ENCODE assay signal across 13 cellular contexts in genomic region chr19:58571575-58571947, GRCh38. TPM values are rescaled to one million over a fixed set of nuclear protein-coding genes. Genes with fewer than 3 reads are reported as not detected.
DNase-seq lines count a peak whose midpoint lies in the region; ATAC-seq, FAIRE-seq and TF ChIP-seq lines count a peak whose summit lies in the region.
"Had no signal": no experiment of that assay in that cellular context is flagged by ENCODE, and none has a peak within 500 bp of the region (broad histone marks: within the 10 kb centered on the region; RNA-seq: fewer than 3 reads in every experiment).

No MANE protein-coding gene starts in this region.

- no peak for TF ChIP-seq POLR2A in GM12892 (IDR thresholded peaks at IDR 0.05; ENCODE audit: low read depth, low read length)

- peaks cover 7% of the 10 kb centered on the region for H3K36me3 Mint-ChIP-seq in activated CD8-positive, alpha-beta memory T cell treated with anti-CD3 and anti-CD28 coated beads, Interleukin-2, amount 10 ng/mL, durations not matched to agents 7 days and 5 days
- H3K36me3 Mint-ChIP-seq in stimulated activated naive B cell treated with anti-CD40 and anti-IgM and Interleukin-4, amounts not matched to agents 10 μg/mL and 1 μg/mL and 100 μg/mL, for 72 hours = peaks cover 31 to 34% of the 10 kb centered on the region in 2 donors

- no peak for FAIRE-seq in GM12892 (lab: Jason Lieb, UNC)

- no peaks in the 10 kb centered on the region for H3K27me3 ChIP-seq in right cardiac atrium (ENCODE audit: control insufficient read depth, insufficient read depth)
- H3K27me3 ChIP-seq: foreskin keratinocyte, left lung, MG63 had no signal

- CTCF ChIA-PET in activated CD8-positive, alpha-beta memory T cell treated with anti-CD3 and anti-CD28 coated beads, Interleukin-2, amount 10 ng/mL, durations not matched to agents 7 days and 5 days (lab: Charles Lee) = interaction anchor here (1.0 to 1.7 kb wide), 2 partner anchors 9 to 52 kb away, joined by 4 to 7 read pairs; partner anchors contain the start of gene ZBTB45
- CTCF ChIA-PET in RWPE1 (lab: Yijun Ruan, JAX) = no interaction called here

- ATAC-seq in activated CD8-positive, alpha-beta memory T cell treated with anti-CD3 and anti-CD28 coated beads, Interleukin-2, amount 10 ng/mL, durations not matched to agents 7 days and 5 days = no peak
- no peak for ATAC-seq in right cardiac atrium
- no peak for ATAC-seq in stimulated activated naive B cell treated with anti-CD40 and anti-IgM and Interleukin-4, amounts not matched to agents 10 μg/mL and 1 μg/mL and 100 μg/mL, for 72 hours (replicated peaks)
- ATAC-seq: foreskin keratinocyte, left lung had no signal

- POLR2A ChIA-PET in RWPE1 (lab: Yijun Ruan, JAX; ENCODE audit: low non-redundant PET) = no interaction called here

- H3K4me1 Mint-ChIP-seq in activated CD8-positive, alpha-beta memory T cell treated with anti-CD3 and anti-CD28 coated beads, Interleukin-2, amount 10 ng/mL, durations not matched to agents 7 days and 5 days = peaks cover 35% of the 10 kb centered on the region
- H3K4me1 Mint-ChIP-seq in stimulated activated naive B cell treated with anti-CD40 and anti-IgM and Interleukin-4, amounts not matched to agents 10 μg/mL and 1 μg/mL and 100 μg/mL, for 72 hours = peaks cover 27 to 47% of the 10 kb centered on the region in 2 donors

- no peaks in the 10 kb centered on the region for H3K27me3 Mint-ChIP-seq in activated CD8-positive, alpha-beta memory T cell treated with anti-CD3 and anti-CD28 coated beads, Interleukin-2, amount 10 ng/mL, durations not matched to agents 7 days and 5 days
- no peaks in the 10 kb centered on the region for H3K27me3 Mint-ChIP-seq in stimulated activated naive B cell treated with anti-CD40 and anti-IgM and Interleukin-4, amounts not matched to agents 10 μg/mL and 1 μg/mL and 100 μg/mL, for 72 hours

- intact Hi-C loops in right cardiac atrium (cut with DNase I) = no loop called here

- peak overlapping the region; percentile 98 for H3K27ac Mint-ChIP-seq in activated CD8-positive, alpha-beta memory T cell treated with anti-CD3 and anti-CD28 coated beads, Interleukin-2, amount 10 ng/mL, durations not matched to agents 7 days and 5 days
- H3K27ac Mint-ChIP-seq in stimulated activated naive B cell treated with anti-CD40 and anti-IgM and Interleukin-4, amounts not matched to agents 10 μg/mL and 1 μg/mL and 100 μg/mL, for 72 hours = no peak overlapping the region

- peak; percentile 34 for DNase-seq in activated CD8-positive, alpha-beta memory T cell treated with anti-CD3 and anti-CD28 coated beads, Interleukin-2, amount 10 ng/mL, durations not matched to agents 7 days and 5 days
- no peak for DNase-seq in activated CD8-positive, alpha-beta memory T cell treated with anti-CD3 and anti-CD28 coated beads, Interleukin-2, amount 50 U/mL, for 4 hours
- no peak for DNase-seq in RWPE1 (ENCODE audit: low spot score)
- peak; percentile 9 to 35 (median 28) for DNase-seq in right cardiac atrium
- no peak for DNase-seq in stimulated activated naive B cell treated with anti-CD40 and anti-IgM and Interleukin-4, amounts not matched to agents 10 μg/mL and 1 μg/mL and 100 μg/mL, for 72 hours
- DNase-seq in GM12892 (ENCODE audit: insufficient read length) = no peak
- no peak for DNase-seq in activated gamma-delta T cell (lab: John Stamatoyannopoulos, UW)
- no peak for DNase-seq in OCI-M2 (lab: John Stamatoyannopoulos, UW; ENCODE audit: unreplicated experiment)
- DNase-seq: foreskin keratinocyte, MG63, NCI-H446, retina had no signal

- no peaks in the 10 kb centered on the region for H3K9me3 ChIP-seq in right cardiac atrium (ENCODE audit: control insufficient read depth, low read length)
- H3K9me3 ChIP-seq: left lung, MG63 had no signal

- peak overlapping the region; percentile 87 for H3K4me3 Mint-ChIP-seq in activated CD8-positive, alpha-beta memory T cell treated with anti-CD3 and anti-CD28 coated beads, Interleukin-2, amount 10 ng/mL, durations not matched to agents 7 days and 5 days
- H3K4me3 Mint-ChIP-seq in stimulated activated naive B cell treated with anti-CD40 and anti-IgM and Interleukin-4, amounts not matched to agents 10 μg/mL and 1 μg/mL and 100 μg/mL, for 72 hours = peak overlapping the region; percentile 90 to 93

- H3K4me1 ChIP-seq in right cardiac atrium (ENCODE audit: control insufficient read depth, insufficient read depth, low read length) = peaks cover 3% of the 10 kb centered on the region
- H3K4me1 ChIP-seq: foreskin keratinocyte had no signal

- no peak overlapping the region for H3K4me3 ChIP-seq in right cardiac atrium (ENCODE audit: low read length)

- H3K27ac ChIP-seq in RWPE1 (peak overlapping the region; percentile 96), right cardiac atrium (ENCODE audit: low read length) (no peak overlapping the region)
- H3K27ac ChIP-seq: foreskin keratinocyte had no signal

- no peaks in the 10 kb centered on the region for H3K9me3 Mint-ChIP-seq in activated CD8-positive, alpha-beta memory T cell treated with anti-CD3 and anti-CD28 coated beads, Interleukin-2, amount 10 ng/mL, durations not matched to agents 7 days and 5 days (ENCODE audit: low read depth)
- peaks cover 3 to 5% of the 10 kb centered on the region in 2 donors for H3K9me3 Mint-ChIP-seq in stimulated activated naive B cell treated with anti-CD40 and anti-IgM and Interleukin-4, amounts not matched to agents 10 μg/mL and 1 μg/mL and 100 μg/mL, for 72 hours

- 96% methylated on average over 8 of the region's 8 CpGs for WGBS in right cardiac atrium

- no peak for TF ChIP-seq CTCF in RWPE1 (conservative IDR thresholded peaks at IDR 0.05; ENCODE audit: low read depth)

RNA-seq across cellular contexts. Expression of gene MZF1, which starts 1.6 kb away (rescaled TPM):
- 10 to 100 TPM; 18.1 to 19.5 TPM for total RNA-seq in activated CD8-positive, alpha-beta memory T cell treated with anti-CD3 and anti-CD28 coated beads, Interleukin-2, amount 10 ng/mL, durations not matched to agents 7 days and 5 days
- total RNA-seq in right cardiac atrium = 10 to 100 TPM; 10.1 to 15.6 (median 12.8) TPM
- polyA plus RNA-seq in right cardiac atrium = 12.0 TPM
- 5.8 TPM for polyA plus RNA-seq in GM12892 (2012; ENCODE audit: missing spikeins)

RNA-seq across cellular contexts. Expression of gene UBE2M, which starts 13.2 kb away (rescaled TPM):
- total RNA-seq in activated CD8-positive, alpha-beta memory T cell treated with anti-CD3 and anti-CD28 coated beads, Interleukin-2, amount 10 ng/mL, durations not matched to agents 7 days and 5 days = 100 to 1,000 TPM in 1 of 2 experiments, 10 to 100 TPM in 1; 87.6 to 109 TPM
- total RNA-seq in right cardiac atrium = 100 to 1,000 TPM; 117 to 137 (median 123) TPM
- 92.7 TPM for polyA plus RNA-seq in right cardiac atrium
- polyA plus RNA-seq in GM12892 (2012; ENCODE audit: missing spikeins) = 70.4 TPM

RNA-seq across cellular contexts. Expression of gene CHMP2A, which starts 16.7 kb away (rescaled TPM):
- 100 to 1,000 TPM in 1 of 2 experiments, 10 to 100 TPM in 1; 96.4 to 108 TPM for total RNA-seq in activated CD8-positive, alpha-beta memory T cell treated with anti-CD3 and anti-CD28 coated beads, Interleukin-2, amount 10 ng/mL, durations not matched to agents 7 days and 5 days
- 100 to 1,000 TPM; 106 to 116 (median 114) TPM for total RNA-seq in right cardiac atrium
- 196 TPM for polyA plus RNA-seq in right cardiac atrium
- 128 TPM for polyA plus RNA-seq in GM12892 (2012; ENCODE audit: missing spikeins)

RNA-seq across cellular contexts. Expression of gene TRIM28, which starts 27.7 kb away (rescaled TPM):
- 100 to 1,000 TPM; 488 to 571 TPM for total RNA-seq in activated CD8-positive, alpha-beta memory T cell treated with anti-CD3 and anti-CD28 coated beads, Interleukin-2, amount 10 ng/mL, durations not matched to agents 7 days and 5 days
- total RNA-seq in right cardiac atrium = 100 to 1,000 TPM; 139 to 161 (median 148) TPM
- polyA plus RNA-seq in right cardiac atrium = 98.7 TPM
- polyA plus RNA-seq in GM12892 (2012; ENCODE audit: missing spikeins) = 283 TPM

RNA-seq across cellular contexts. Expression of gene ZBTB45, which starts 52.0 kb away (rescaled TPM):
- total RNA-seq in activated CD8-positive, alpha-beta memory T cell treated with anti-CD3 and anti-CD28 coated beads, Interleukin-2, amount 10 ng/mL, durations not matched to agents 7 days and 5 days = 10 to 100 TPM; 15.1 to 16.9 TPM
- 10 to 100 TPM in 3 of 4 donors, 1 to 10 TPM in 1; 9.9 to 13.1 (median 11.1) TPM for total RNA-seq in right cardiac atrium
- polyA plus RNA-seq in right cardiac atrium = 7.0 TPM
- polyA plus RNA-seq in GM12892 (2012; ENCODE audit: missing spikeins) = 3.1 TPM

Comparison
In these comparisons a context has a peak if more than half of its experiments do, and no peak if none do; other contexts are left out.
1. DNase-seq: peak in activated CD8-positive, alpha-beta memory T cell treated with anti-CD3 and anti-CD28 coated beads, Interleukin-2, amount 10 ng/mL, durations not matched to agents 7 days and 5 days (single experiment) and right cardiac atrium (3 of 3); none in activated CD8-positive, alpha-beta memory T cell treated with anti-CD3 and anti-CD28 coated beads, Interleukin-2, amount 50 U/mL, for 4 hours (single experiment), RWPE1 (single experiment), stimulated activated naive B cell treated with anti-CD40 and anti-IgM and Interleukin-4, amounts not matched to agents 10 μg/mL and 1 μg/mL and 100 μg/mL, for 72 hours (single experiment), GM12892 (single experiment), activated gamma-delta T cell (single experiment) and OCI-M2 (single experiment).